Comparison of ENCODE assay signal across 12 cellular contexts in the genomic region with DNA sequence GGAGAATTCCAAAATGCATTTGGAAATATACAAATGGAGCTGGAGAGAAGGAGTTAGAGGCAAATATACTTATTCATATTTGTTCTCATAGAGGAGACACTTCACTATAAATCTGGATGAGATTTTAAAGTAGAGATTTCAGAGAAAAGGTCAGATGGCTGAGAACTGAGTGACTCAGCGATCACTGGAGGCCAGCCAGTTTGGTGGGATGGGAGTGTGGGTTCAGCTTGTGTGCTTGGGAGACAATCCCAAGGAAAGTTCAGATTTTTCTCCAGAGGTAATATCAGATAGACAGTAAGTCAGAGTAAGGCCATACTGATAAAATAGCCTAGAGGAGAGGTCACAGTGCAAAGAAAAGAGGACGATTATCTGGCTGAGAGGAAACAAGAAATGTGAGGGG.
A peak's percentile ranks its signal among the peaks of the same experiment; 100 is the strongest.
DNase-seq lines count a peak whose midpoint lies in the region; ATAC-seq and TF ChIP-seq lines count a peak whose summit lies in the region.
"Had no signal": no experiment of that assay in that cellular context is flagged by ENCODE, and none has a peak within 500 bp of the region (broad histone marks: within the 10 kb centered on the region; RNA-seq: fewer than 3 reads in every experiment).

No MANE protein-coding gene starts in this region.

- peaks cover 6% of the 10 kb centered on the region for H3K79me2 ChIP-seq in smooth muscle cell (ENCODE audit: low read depth)

- DNase-seq in HCEC 1CT (peak; percentile 59), astrocyte of the cerebellum (ENCODE audit: low read depth) (peak; percentile 68), left cardiac atrium (peak; percentile 84), smooth muscle cell (lab: John Stamatoyannopoulos, UW; ENCODE audit: unreplicated experiment) (no peak), hippocampal formation (lab: John Stamatoyannopoulos, UW) (no peak)
- no peak for DNase-seq in activated T-cell treated with anti-CD3 and anti-CD28 coated beads, Interleukin-2, amount 50 U/mL, for 1 hour
- no peak for DNase-seq in effector CD8-positive, alpha-beta T cell (lab: John Stamatoyannopoulos, UW)
- DNase-seq: activated CD8-positive, alpha-beta T cell treated with anti-CD3 and anti-CD28 coated beads for 36 hours; NCI-H2171; posterior cingulate gyrus had no signal

- peak overlapping the region; percentile 51 for H3K27ac ChIP-seq in smooth muscle cell (ENCODE audit: low read depth)
- H3K27ac ChIP-seq: ascending aorta had no signal

- H3K27me3 ChIP-seq in smooth muscle cell (ENCODE audit: low read depth) = no peaks in the 10 kb centered on the region
- H3K27me3 ChIP-seq: ascending aorta had no signal

- intact Hi-C loops in left cardiac atrium (cut with DNase I) = no loop called here

- peak overlapping the region; percentile 28 for H3K4me2 ChIP-seq in smooth muscle cell

- TF ChIP-seq CTCF in astrocyte of the cerebellum (IDR thresholded peaks at IDR 0.05; ENCODE audit: low read depth, low read length, missing control alignments) (no peak), smooth muscle cell (IDR thresholded peaks at IDR 0.05; ENCODE audit: borderline replicate concordance, insufficient read depth, poor library complexity, severe bottlenecking) (no peak)

- H3K4me3 ChIP-seq in astrocyte of the cerebellum (ENCODE audit: low read depth, low read length) (no peak overlapping the region), smooth muscle cell (no peak overlapping the region)
- H3K4me3 ChIP-seq: ascending aorta had no signal

- ATAC-seq in left cardiac atrium = peak; percentile 57 to 94
- no peak for ATAC-seq in GM21528 (IDR thresholded peaks at IDR 0.05; ENCODE audit: low FRiP score, unreplicated experiment)
- ATAC-seq: activated CD8-positive, alpha-beta T cell treated with anti-CD3 and anti-CD28 coated beads for 36 hours had no signal

- H2AFZ ChIP-seq in smooth muscle cell (ENCODE audit: low read depth) = no peak overlapping the region

- 31% methylated on average over 2 of the region's 2 CpGs for WGBS in smooth muscle cell (ENCODE audit: low lambda C conversion rate)

- in situ Hi-C loops in astrocyte of the cerebellum (cut with HindIII; ENCODE audit: low sequenced_read_pairs) = no loop called here

- H3K4me1 ChIP-seq in smooth muscle cell (ENCODE audit: low read depth) = no peaks in the 10 kb centered on the region

- no peaks in the 10 kb centered on the region for H4K20me1 ChIP-seq in smooth muscle cell (ENCODE audit: low read depth)

- no peaks in the 10 kb centered on the region for H3K36me3 ChIP-seq in smooth muscle cell (ENCODE audit: low read depth)
- H3K36me3 ChIP-seq: ascending aorta had no signal

- H3K9me3 ChIP-seq in smooth muscle cell (replicated peaks; ENCODE audit: low read depth) = no peaks in the 10 kb centered on the region
- H3K9me3 ChIP-seq: ascending aorta had no signal

- no peak overlapping the region for H3K9ac ChIP-seq in smooth muscle cell (ENCODE audit: low read depth)

- H3F3A ChIP-seq in smooth muscle cell (ENCODE audit: low read depth) = peaks cover 7% of the 10 kb centered on the region

Comparison
In these comparisons a context has a peak if more than half of its experiments do, and no peak if none do; other contexts are left out.
1. DNase-seq: peak in HCEC 1CT (single experiment), astrocyte of the cerebellum (single experiment) and left cardiac atrium (single experiment); none in smooth muscle cell (single experiment), activated T-cell treated with anti-CD3 and anti-CD28 coated beads, Interleukin-2, amount 50 U/mL, for 1 hour (single experiment), effector CD8-positive, alpha-beta T cell (single experiment) and hippocampal formation (0 of 2).